ENCODE assay signal across 8 cellular contexts in genomic region chr10:50362547-50363125, GRCh38.
DNase-seq lines count a peak whose midpoint lies in the region; ATAC-seq and TF ChIP-seq lines count a peak whose summit lies in the region.

No MANE protein-coding gene starts in this region.

- H3F3A ChIP-seq in SU-DHL-6 (ENCODE audit: insufficient read depth) = peaks cover 44% of the 10 kb centered on the region

- peak overlapping the region; percentile 50 for H3K9ac ChIP-seq in SU-DHL-6 (ENCODE audit: low read length)

- peaks cover 41% of the 10 kb centered on the region for H3K79me2 ChIP-seq in SU-DHL-6 (ENCODE audit: insufficient read depth, low read length)

- H3K4me3 ChIP-seq in SU-DHL-6 (ENCODE audit: insufficient read depth, low read length, poor library complexity, severe bottlenecking) = peak overlapping the region; percentile 54

- peak overlapping the region; percentile 80 for H3K4me2 ChIP-seq in SU-DHL-6 (ENCODE audit: low read depth, low read length, poor library complexity, severe bottlenecking)

- DNase-seq in DMS53 treated with DMSO at 0.1 percent for 48 hours (lab: John Stamatoyannopoulos, UW; ENCODE audit: unreplicated experiment) (peak; percentile 73), NCI-H748 (lab: John Stamatoyannopoulos, UW; ENCODE audit: unreplicated experiment) (no peak), NCI-H1417 treated with DMSO at 0.1 percent for 48 hours (lab: John Stamatoyannopoulos, UW) (no peak), NCI-H2227 treated with DMSO at 0.1 percent for 48 hours (lab: John Stamatoyannopoulos, UW) (no peak)
- DNase-seq in stimulated activated CD4-positive, alpha-beta T cell treated with anti-CD3 and anti-CD28 coated beads, Interleukin-2, amount 100 ng/mL, for 24 hours = no peak

- H3K9me2 ChIP-seq in SU-DHL-6 (replicated peaks; ENCODE audit: insufficient read depth, low read length) = no peaks in the 10 kb centered on the region

- H3K27ac ChIP-seq in SU-DHL-6 (ENCODE audit: low read depth, low read length) = peak overlapping the region; percentile 99

- no peaks in the 10 kb centered on the region for H3K27me3 ChIP-seq in SU-DHL-6 (ENCODE audit: low read length)

- ATAC-seq in GM19438 (IDR thresholded peaks at IDR 0.05; ENCODE audit: low read depth, unreplicated experiment) (peak; percentile 76), HG03103 (IDR thresholded peaks at IDR 0.05; ENCODE audit: low read depth, unreplicated experiment) (peak; percentile 87)

- no peaks in the 10 kb centered on the region; the same call in 1 of the 2 replicates for H3K36me3 ChIP-seq in SU-DHL-6 (ENCODE audit: low read length)

- H2AFZ ChIP-seq in SU-DHL-6 (ENCODE audit: low read depth, low read length, severe bottlenecking) = no peak overlapping the region

- H4K20me1 ChIP-seq in SU-DHL-6 (ENCODE audit: low read depth, low read length) = no peaks in the 10 kb centered on the region

- H3K9me3 ChIP-seq in SU-DHL-6 (ENCODE audit: insufficient read depth, low read length) = no peaks in the 10 kb centered on the region

- TF ChIP-seq CTCF in SU-DHL-6 (IDR thresholded peaks at IDR 0.05; ENCODE audit: insufficient read depth, low read length, poor library complexity, severe bottlenecking) = no peak
